ENCODE assay signal across 2 cellular contexts in genomic region chr5:81590498-81591384, GRCh38.
A peak's percentile ranks its signal among the peaks of the same experiment; 100 is the strongest.
TF ChIP-seq lines count a peak whose summit lies in the region.

No MANE protein-coding gene starts in this region.

TF ChIP-seq in HEK293T, 16 proteins besides CTCF, POLR2A, EP300 and RAD21:
- TF ChIP-seq, protein P1, sequence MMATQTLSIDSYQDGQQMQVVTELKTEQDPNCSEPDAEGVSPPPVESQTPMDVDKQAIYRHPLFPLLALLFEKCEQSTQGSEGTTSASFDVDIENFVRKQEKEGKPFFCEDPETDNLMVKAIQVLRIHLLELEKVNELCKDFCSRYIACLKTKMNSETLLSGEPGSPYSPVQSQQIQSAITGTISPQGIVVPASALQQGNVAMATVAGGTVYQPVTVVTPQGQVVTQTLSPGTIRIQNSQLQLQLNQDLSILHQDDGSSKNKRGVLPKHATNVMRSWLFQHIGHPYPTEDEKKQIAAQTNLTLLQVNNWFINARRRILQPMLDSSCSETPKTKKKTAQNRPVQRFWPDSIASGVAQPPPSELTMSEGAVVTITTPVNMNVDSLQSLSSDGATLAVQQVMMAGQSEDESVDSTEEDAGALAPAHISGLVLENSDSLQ (IDR thresholded peaks at IDR 0.05), result 0 out of 2 replicates have a peak, but pooled peaks have one; percentile 26
- no peak for TF ChIP-seq SUZ12 (IDR thresholded peaks at IDR 0.05)
TF ChIP-seq in HEK293T: peak in this region for 1.

TF ChIP-seq in H1, 55 proteins besides CTCF, POLR2A, EP300 and RAD21 (continued from another document):
- TF ChIP-seq TEAD4 (IDR thresholded peaks at IDR 0.05; ENCODE audit: low read depth, low read length) (0 out of 2 replicates have a peak, but pooled peaks have one; percentile 47), ZNF274 (IDR thresholded peaks at IDR 0.05; ENCODE audit: borderline replicate concordance, extremely low read depth, low read length) (no peak), HDAC2 (IDR thresholded peaks at IDR 0.05; ENCODE audit: borderline replicate concordance in 1 of 2, low read depth in 2 of 2, low read length in 2 of 2) (no peak)
